Comparison of ENCODE assay signal across 8 cellular contexts in genomic region chr18:63850010-63850409, GRCh38. TPM values are rescaled to one million over a fixed set of nuclear protein-coding genes. Genes with fewer than 3 reads are reported as not detected.
DNase-seq lines count a peak whose midpoint lies in the region; ATAC-seq and TF ChIP-seq lines count a peak whose summit lies in the region.

No MANE protein-coding gene starts in this region.

- peak; percentile 67 for ATAC-seq in GM18870 (IDR thresholded peaks at IDR 0.05; ENCODE audit: unreplicated experiment)
- ATAC-seq in HG03565 (IDR thresholded peaks at IDR 0.05; ENCODE audit: unreplicated experiment) = peak; percentile 68
- ATAC-seq in HG02840 (IDR thresholded peaks at IDR 0.05; ENCODE audit: low FRiP score, unreplicated experiment) = no peak

- H3K27ac Mint-ChIP-seq in activated naive CD8-positive, alpha-beta T cell treated with anti-CD3 and anti-CD28 coated beads for 36 hours = no peak overlapping the region

- peaks cover 1% of the 10 kb centered on the region for H3K9me3 Mint-ChIP-seq in activated naive CD8-positive, alpha-beta T cell treated with anti-CD3 and anti-CD28 coated beads for 36 hours

- H3K4me1 ChIP-seq in vagina = no peaks in the 10 kb centered on the region

- TF ChIP-seq CTCF in vagina (IDR thresholded peaks at IDR 0.05) = no peak

- no peaks in the 10 kb centered on the region for H3K4me1 Mint-ChIP-seq in activated naive CD8-positive, alpha-beta T cell treated with anti-CD3 and anti-CD28 coated beads for 36 hours

- peaks cover 19% of the 10 kb centered on the region for H3K27me3 Mint-ChIP-seq in activated naive CD8-positive, alpha-beta T cell treated with anti-CD3 and anti-CD28 coated beads for 36 hours

- H3K36me3 Mint-ChIP-seq in activated naive CD8-positive, alpha-beta T cell treated with anti-CD3 and anti-CD28 coated beads for 36 hours = no peaks in the 10 kb centered on the region

- intact Hi-C loops in vagina (cut with DNase I) = no loop called here

- no peaks in the 10 kb centered on the region for H3K27me3 ChIP-seq in vagina

- no peak for TF ChIP-seq POLR2A in vagina (IDR thresholded peaks at IDR 0.05)

- H3K4me3 ChIP-seq in vagina = no peak overlapping the region

- DNase-seq in Ammon's horn (ENCODE audit: low spot score) = peak; percentile 17
- peak; percentile 52 for DNase-seq in RKO (ENCODE audit: low spot score)
- peak; percentile 48 for DNase-seq in iPS-NIHi11 (ENCODE audit: low spot score)
- no peak for DNase-seq in activated naive CD8-positive, alpha-beta T cell treated with anti-CD3 and anti-CD28 coated beads for 36 hours
- DNase-seq in vagina (ENCODE audit: extremely low spot score in 2 of 2) = no peak

- no peak overlapping the region for H3K4me3 Mint-ChIP-seq in activated naive CD8-positive, alpha-beta T cell treated with anti-CD3 and anti-CD28 coated beads for 36 hours

- no peak overlapping the region for H3K27ac ChIP-seq in vagina

- no peaks in the 10 kb centered on the region for H3K36me3 ChIP-seq in vagina

- no peaks in the 10 kb centered on the region for H3K9me3 ChIP-seq in vagina

RNA-seq across cellular contexts. Expression of gene SERPINB2, which starts 37.5 kb away (rescaled TPM):
- not detected for total RNA-seq in activated naive CD8-positive, alpha-beta T cell treated with anti-CD3 and anti-CD28 coated beads for 36 hours
- 25.5 TPM for total RNA-seq in vagina

RNA-seq across cellular contexts. Expression of gene SERPINB10, which starts 57.7 kb away (rescaled TPM):
- under 1 TPM in 1 of 2 experiments, not detected in 1; 0.14 TPM for total RNA-seq in activated naive CD8-positive, alpha-beta T cell treated with anti-CD3 and anti-CD28 coated beads for 36 hours
- total RNA-seq in vagina = 0.98 TPM

Comparison
In these comparisons a context has a peak if more than half of its experiments do, and no peak if none do; other contexts are left out.
1. DNase-seq: peak in Ammon's horn (single experiment), RKO (single experiment) and iPS-NIHi11 (single experiment); none in activated naive CD8-positive, alpha-beta T cell treated with anti-CD3 and anti-CD28 coated beads for 36 hours (single experiment) and vagina (0 of 2).
2. RNA of gene SERPINB2, which starts 37.5 kb away (total RNA-seq): 25.5 TPM in vagina (single experiment); not detected in activated naive CD8-positive, alpha-beta T cell treated with anti-CD3 and anti-CD28 coated beads for 36 hours; every median in the first group is over 10 times any median in the second.